In genomic region chr17:80441598-80442304, GRCh38 we compare ENCODE assay signal across 13 cellular contexts. TPM values are rescaled to one million over a fixed set of nuclear protein-coding genes. Genes with fewer than 3 reads are reported as not detected.
"Had no signal": no experiment of that assay in that cellular context is flagged by ENCODE, and none has a peak within 500 bp of the region (broad histone marks: within the 10 kb centered on the region; RNA-seq: fewer than 3 reads in every experiment).

No MANE protein-coding gene starts in this region.

- H3K27ac ChIP-seq: breast epithelium, esophagus muscularis mucosa, foreskin keratinocyte, neutrophil, skin epidermis, thoracic aorta, uterus had no signal

- H3K4me3 ChIP-seq: breast epithelium, esophagus muscularis mucosa, lung, mucosa of descending colon, skin epidermis, thoracic aorta, uterus had no signal

- ATAC-seq: activated naive CD8-positive, alpha-beta T cell treated with anti-CD3 and anti-CD28 coated beads, Interleukin-2, amount 50 U/mL, for 24 hours; foreskin keratinocyte; mucosa of descending colon; natural killer cell treated with Interleukin-12 subunit alpha and Interleukin-12 subunit beta and Interleukin-15 and Interleukin-18, amount 100 ng/mL, for 72 hours; stimulated activated naive CD8-positive, alpha-beta T cell treated with anti-CD3 and anti-CD28 coated beads, Interleukin-15, Interleukin-2, amounts not matched to agents 100 U/mL and 50 U/mL, for 24 hours had no signal

- H3K4me1 ChIP-seq: breast epithelium, foreskin keratinocyte, uterus had no signal

- H3K36me3 ChIP-seq: breast epithelium, neutrophil, thoracic aorta, uterus had no signal

- DNase-seq: foreskin keratinocyte, uterus had no signal

- H3K27me3 ChIP-seq: breast epithelium, esophagus muscularis mucosa, uterus had no signal

- H3K9me3 ChIP-seq: breast epithelium, esophagus muscularis mucosa, mucosa of descending colon, neutrophil, thoracic aorta, uterus had no signal

RNA-seq across cellular contexts. Expression of gene NPTX1, which starts 34.7 kb away (rescaled TPM):
- total RNA-seq: subcutaneous adipose tissue had no signal
